ENCODE assay signal across 8 cellular contexts in genomic region chr14:59482471-59483331, GRCh38. TPM values are rescaled to one million over a fixed set of nuclear protein-coding genes. Genes with fewer than 3 reads are reported as not detected.
A peak's percentile ranks its signal among the peaks of the same experiment; 100 is the strongest.
DNase-seq lines count a peak whose midpoint lies in the region; ATAC-seq and TF ChIP-seq lines count a peak whose summit lies in the region.

No MANE protein-coding gene starts in this region.

- POLR2A ChIA-PET in PC-9 (lab: Charles Lee; ENCODE audit: unreplicated experiment): interaction anchor here (0.6 kb wide), 2 partner anchors 43 to 310 kb away, joined by 3 read pairs; no protein-coding TSS in a partner anchor

- peak overlapping the region; percentile 80 for H3K27ac Mint-ChIP-seq in activated naive CD4-positive, alpha-beta T cell treated with anti-CD3 and anti-CD28 coated beads for 36 hours

- H3F3A ChIP-seq in PC-9 (ENCODE audit: insufficient read depth, low read depth): peaks cover 25% of the 10 kb centered on the region

- H3K27me3 ChIP-seq in PC-9 (ENCODE audit: insufficient read depth, low read depth) (no peaks in the 10 kb centered on the region), ectodermal cell (ENCODE audit: control insufficient read depth, insufficient read depth, low read length, poor library complexity, severe bottlenecking) (no peaks in the 10 kb centered on the region), muscle layer of duodenum (ENCODE audit: low read depth, low read length) (no peaks in the 10 kb centered on the region)

- peaks cover 9% of the 10 kb centered on the region for H3K36me3 Mint-ChIP-seq in activated naive CD4-positive, alpha-beta T cell treated with anti-CD3 and anti-CD28 coated beads for 36 hours (ENCODE audit: low read depth)

- H3K4me1 ChIP-seq in PC-9 (replicated peaks; ENCODE audit: insufficient read depth) (peaks cover 46% of the 10 kb centered on the region), ectodermal cell (ENCODE audit: control insufficient read depth, insufficient read depth, low read length) (no peaks in the 10 kb centered on the region), muscle layer of duodenum (ENCODE audit: control insufficient read depth in 1 of 2, insufficient read depth in 2 of 2, low read length in 2 of 2) (peaks cover 30 to 41% of the 10 kb centered on the region in 2 donors)

- H3K9me3 ChIP-seq in PC-9 (ENCODE audit: insufficient read depth, low read depth) (no peaks in the 10 kb centered on the region), ectodermal cell (ENCODE audit: control insufficient read depth, low read length) (no peaks in the 10 kb centered on the region), muscle layer of duodenum (ENCODE audit: control insufficient read depth in 1 of 2, low read length in 2 of 2) (no peaks in the 10 kb centered on the region)

- H3K9me2 ChIP-seq in PC-9 (ENCODE audit: insufficient read depth): no peaks in the 10 kb centered on the region

- no peaks in the 10 kb centered on the region for H4K20me1 ChIP-seq in PC-9 (ENCODE audit: insufficient read depth)

- no peaks in the 10 kb centered on the region for H3K9me3 Mint-ChIP-seq in activated naive CD4-positive, alpha-beta T cell treated with anti-CD3 and anti-CD28 coated beads for 36 hours

- H3K27ac ChIP-seq in PC-9 (peak overlapping the region; percentile 96), ectodermal cell (ENCODE audit: insufficient read depth, low read depth, low read length, poor library complexity, severe bottlenecking) (no peak overlapping the region), muscle layer of duodenum (ENCODE audit: low read length) (peak overlapping the region; percentile 92)

- peak overlapping the region; percentile 91 for H3K4me3 Mint-ChIP-seq in activated naive CD4-positive, alpha-beta T cell treated with anti-CD3 and anti-CD28 coated beads for 36 hours

- peak overlapping the region; percentile 67 for H2AFZ ChIP-seq in PC-9

- DNase-seq in activated naive CD4-positive, alpha-beta T cell treated with anti-CD3 and anti-CD28 coated beads for 36 hours: peak; percentile 11
- DNase-seq in activated naive CD4-positive, alpha-beta T cell treated with anti-CD3 and anti-CD28 coated beads, Interleukin-2, amount 50 U/mL, for 16 hours: no peak
- DNase-seq in PC-9 (peak; percentile 62 to 91), MV-4-11 (lab: John Stamatoyannopoulos, UW) (no peak)

- BruUV-seq in PC-9 (replicated peaks; lab: Mats Ljungman, UMichigan): no TSS peak

- CTCF ChIA-PET in activated naive CD4-positive, alpha-beta T cell treated with anti-CD3 and anti-CD28 coated beads for 36 hours (lab: Charles Lee): interaction anchor here (0.6 to 2.5 kb wide), 4 partner anchors 11 to 94 kb away, joined by 3 to 17 read pairs (median 6); partner anchors contain the start of genes CCDC175 and GPR135
- CTCF ChIA-PET in PC-9 (lab: Charles Lee): no interaction called here

- H3K4me1 Mint-ChIP-seq in activated naive CD4-positive, alpha-beta T cell treated with anti-CD3 and anti-CD28 coated beads for 36 hours (ENCODE audit: low read depth): peaks cover 42% of the 10 kb centered on the region

- intact Hi-C loops in activated naive CD4-positive, alpha-beta T cell treated with anti-CD3 and anti-CD28 coated beads for 36 hours (cut with micrococcal nuclease): loop anchor here (5.0 to 10.0 kb wide), 6 partner anchors 442 to 915 kb away; partner anchors contain the start of genes DACT1, DHRS7, LRRC9 and PCNX4
- intact Hi-C loops in PC-9 (cut with micrococcal nuclease; ENCODE audit: unreplicated experiment): loop anchor here (2.0 to 5.0 kb wide), 3 partner anchors 122 to 610 kb away; partner anchors contain the start of gene PCNX4

- H3K4me2 ChIP-seq in PC-9: peak overlapping the region; percentile 86

- 83 to 91% methylated on average over 5 of the region's 6 CpGs for WGBS in ectodermal cell, 2 experiments

- no peak for ATAC-seq in GM19023 (IDR thresholded peaks at IDR 0.05; ENCODE audit: unreplicated experiment)
- ATAC-seq in HG02852 (IDR thresholded peaks at IDR 0.05; ENCODE audit: unreplicated experiment): no peak

- no peaks in the 10 kb centered on the region for H3K27me3 Mint-ChIP-seq in activated naive CD4-positive, alpha-beta T cell treated with anti-CD3 and anti-CD28 coated beads for 36 hours (ENCODE audit: low read depth)

- peak overlapping the region; percentile 99 for H3K4me3 ChIP-seq in PC-9
- peak overlapping the region; percentile 90 for H3K4me3 ChIP-seq in ectodermal cell (ENCODE audit: insufficient read depth, low read depth, low read length)
- H3K4me3 ChIP-seq in muscle layer of duodenum (ENCODE audit: low read depth in 1 of 2, low read length in 2 of 2): peak overlapping the region; percentile 97 to 99

- no peak for TF ChIP-seq CTCF in PC-9 (conservative IDR thresholded peaks at IDR 0.05)

- H3K79me2 ChIP-seq in PC-9 (ENCODE audit: low read depth): peaks cover 84% of the 10 kb centered on the region

- H3K36me3 ChIP-seq in PC-9 (ENCODE audit: low read depth): peaks cover 24% of the 10 kb centered on the region
- H3K36me3 ChIP-seq in ectodermal cell (ENCODE audit: control insufficient read depth, insufficient read depth, low read length): peaks cover 5% of the 10 kb centered on the region
- peaks cover 2 to 20% of the 10 kb centered on the region in 2 donors for H3K36me3 ChIP-seq in muscle layer of duodenum (ENCODE audit: control insufficient read depth in 1 of 2, insufficient read depth in 2 of 2, low read length in 2 of 2)

RNA-seq across cellular contexts. Expression of gene L3HYPDH, which starts 1.5 kb away (rescaled TPM):
- total RNA-seq in activated naive CD4-positive, alpha-beta T cell treated with anti-CD3 and anti-CD28 coated beads for 36 hours: 1 to 10 TPM; 7.0 to 7.6 TPM
- total RNA-seq in PC-9 (2021): 96.3 and 121 TPM in 2 replicates
- polyA plus RNA-seq in ectodermal cell (2013, experiment 1 of 4): 11.2 TPM
- 10.6 TPM for polyA plus RNA-seq in ectodermal cell (2013, experiment 2 of 4)
- 9.7 TPM for polyA plus RNA-seq in ectodermal cell (2013, experiment 3 of 4)
- polyA plus RNA-seq in ectodermal cell (2013, experiment 4 of 4): 13.3 TPM

RNA-seq across cellular contexts. Expression of gene JKAMP, which starts 1.6 kb away (rescaled TPM):
- total RNA-seq in activated naive CD4-positive, alpha-beta T cell treated with anti-CD3 and anti-CD28 coated beads for 36 hours: 10 to 100 TPM; 15.2 to 15.6 TPM
- 54.6 and 60.1 TPM in 2 replicates for total RNA-seq in PC-9 (2021)
- polyA plus RNA-seq in ectodermal cell (2013, experiment 1 of 4): 86.1 TPM
- 90.8 TPM for polyA plus RNA-seq in ectodermal cell (2013, experiment 2 of 4)
- polyA plus RNA-seq in ectodermal cell (2013, experiment 3 of 4): 68.9 TPM
- polyA plus RNA-seq in ectodermal cell (2013, experiment 4 of 4): 73.3 TPM

RNA-seq across cellular contexts. Expression of gene GPR135, which starts 17.5 kb away (rescaled TPM):
- total RNA-seq in activated naive CD4-positive, alpha-beta T cell treated with anti-CD3 and anti-CD28 coated beads for 36 hours: under 1 TPM; 0.64 to 0.67 TPM
- 13.6 and 15.2 TPM in 2 replicates for total RNA-seq in PC-9 (2021)
- 1.6 TPM for polyA plus RNA-seq in ectodermal cell (2013, experiment 1 of 4)
- polyA plus RNA-seq in ectodermal cell (2013, experiment 2 of 4): 1.0 TPM
- 1.0 TPM for polyA plus RNA-seq in ectodermal cell (2013, experiment 3 of 4)
- 1.5 TPM for polyA plus RNA-seq in ectodermal cell (2013, experiment 4 of 4)

Comparison
In these comparisons a context has a peak if more than half of its experiments do, and no peak if none do; other contexts are left out.
1. DNase-seq: peak in activated naive CD4-positive, alpha-beta T cell treated with anti-CD3 and anti-CD28 coated beads for 36 hours (single experiment) and PC-9 (2 of 2); none in activated naive CD4-positive, alpha-beta T cell treated with anti-CD3 and anti-CD28 coated beads, Interleukin-2, amount 50 U/mL, for 16 hours (single experiment) and MV-4-11 (single experiment).
2. RNA of gene L3HYPDH, which starts 1.5 kb away (total RNA-seq): 96.3 to 121 TPM in PC-9; 7.0 to 7.6 TPM in activated naive CD4-positive, alpha-beta T cell treated with anti-CD3 and anti-CD28 coated beads for 36 hours; every median in the first group is over 10 times any median in the second.
3. Peak in every context shown above with its lines, with median percentiles within 50 percentile points of each other: H3K4me3 ChIP-seq.